ENCODE assay signal across 11 cellular contexts in the genomic region with DNA sequence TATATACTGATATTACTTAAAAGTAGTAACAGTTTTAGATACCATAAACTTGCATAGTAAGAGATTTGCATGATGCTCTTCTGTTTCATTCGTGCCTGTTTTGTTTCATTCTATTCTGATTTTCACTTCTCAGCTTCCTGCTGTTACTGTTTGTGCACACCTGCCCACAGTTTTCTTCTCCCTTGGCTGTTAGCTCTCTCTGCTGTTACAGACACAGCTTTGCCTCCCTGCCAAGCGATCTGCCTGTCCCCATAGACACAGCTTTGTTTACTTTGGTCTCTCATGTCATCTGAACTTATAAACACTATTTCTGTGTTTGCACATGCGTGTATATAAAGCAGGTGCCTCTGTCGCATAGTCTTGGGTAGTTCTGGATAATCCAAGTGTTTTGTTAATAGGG. TPM values are rescaled to one million over a fixed set of nuclear protein-coding genes. Genes with fewer than 3 reads are reported as not detected.
DNase-seq lines count a peak whose midpoint lies in the region; ATAC-seq and TF ChIP-seq lines count a peak whose summit lies in the region.
"Had no signal": no experiment of that assay in that cellular context is flagged by ENCODE, and none has a peak within 500 bp of the region (broad histone marks: within the 10 kb centered on the region; RNA-seq: fewer than 3 reads in every experiment).

No MANE protein-coding gene starts in this region.

- H3K27ac ChIP-seq in psoas muscle, result no peak overlapping the region
- no peak overlapping the region for H3K27ac ChIP-seq in mesenchymal stem cell (ENCODE audit: low read length, poor library complexity, severe bottlenecking)
- H3K27ac ChIP-seq: suprapubic skin had no signal

- H3K36me3 ChIP-seq in psoas muscle (ENCODE audit: insufficient read depth in 1 of 2, low read depth in 1 of 2) (peaks cover 12 to 100% of the 10 kb centered on the region in 2 donors), mesenchymal stem cell (ENCODE audit: control insufficient read depth in 1 of 2, insufficient read depth in 2 of 2, low read depth in 1 of 2, low read length in 2 of 2) (peaks cover 28 to 98% of the 10 kb centered on the region in 2 experiments)

- no peak overlapping the region for H3K4me2 ChIP-seq in mesenchymal stem cell (ENCODE audit: low read length, poor library complexity, severe bottlenecking)

- no peak for DNase-seq in activated CD4-positive, alpha-beta T cell treated with anti-CD3 and anti-CD28 coated beads, Interleukin-2, amount 10 ng/mL, durations not matched to agents 7 days and 5 days
- no peak for DNase-seq in activated CD4-positive, alpha-beta T cell treated with anti-CD3 and anti-CD28 coated beads, Interleukin-2, amount 50 U/mL, for 48 hours
- DNase-seq in NCI-H69 (lab: John Stamatoyannopoulos, UW), result peak; percentile 85
- no peak for DNase-seq in psoas muscle
- no peak for DNase-seq in mesenchymal stem cell
- no peak for DNase-seq in AG08395 (ENCODE audit: low spot score)
- DNase-seq: NCI-H524; stimulated activated CD4-positive, alpha-beta T cell treated with anti-CD3 and anti-CD28 coated beads, Interleukin-15, amount 100 ng/mL, for 24 hours had no signal

- no peak for TF ChIP-seq CTCF in psoas muscle (IDR thresholded peaks at IDR 0.05)

- intact Hi-C loops in psoas muscle (cut with DNase I), result no loop called here

- POLR2A ChIA-PET in activated CD4-positive, alpha-beta T cell treated with anti-CD3 and anti-CD28 coated beads, Interleukin-2, amount 10 ng/mL, durations not matched to agents 7 days and 5 days (lab: Charles Lee), result interaction anchor here (0.9 kb wide), 1 partner anchor 236 kb away, joined by 3 read pairs; no protein-coding TSS in a partner anchor

- no peak overlapping the region for H2BK5ac ChIP-seq in mesenchymal stem cell (ENCODE audit: low read depth, low read length, poor library complexity, severe bottlenecking)

- H3K4ac ChIP-seq in mesenchymal stem cell (ENCODE audit: low read depth in 1 of 2, low read length in 2 of 2), result no peak overlapping the region

- no peak overlapping the region for H3K4me3 Mint-ChIP-seq in activated CD4-positive, alpha-beta T cell treated with anti-CD3 and anti-CD28 coated beads, Interleukin-2, amount 10 ng/mL, durations not matched to agents 7 days and 5 days

- no peak overlapping the region for H3K9ac ChIP-seq in mesenchymal stem cell (ENCODE audit: low read length)

- H3K9me3 Mint-ChIP-seq in activated CD4-positive, alpha-beta T cell treated with anti-CD3 and anti-CD28 coated beads, Interleukin-2, amount 10 ng/mL, durations not matched to agents 7 days and 5 days, result no peaks in the 10 kb centered on the region

- H2AFZ ChIP-seq in mesenchymal stem cell (ENCODE audit: low read depth, low read length), result no peak overlapping the region

- H3K27ac Mint-ChIP-seq in activated CD4-positive, alpha-beta T cell treated with anti-CD3 and anti-CD28 coated beads, Interleukin-2, amount 10 ng/mL, durations not matched to agents 7 days and 5 days, result peak overlapping the region; percentile 57

- H3K23ac ChIP-seq in mesenchymal stem cell (ENCODE audit: low read length in 2 of 2), result no peak overlapping the region

- 39 to 58% (median 46%) methylated on average over 4 of the region's 4 CpGs for WGBS in psoas muscle, 3 donors
- WGBS in mesenchymal stem cell, result 95% methylated on average over 4 of the region's 4 CpGs

- H3K36me3 Mint-ChIP-seq in activated CD4-positive, alpha-beta T cell treated with anti-CD3 and anti-CD28 coated beads, Interleukin-2, amount 10 ng/mL, durations not matched to agents 7 days and 5 days (ENCODE audit: low read depth), result peaks cover 70% of the 10 kb centered on the region

- no peak overlapping the region for H4K8ac ChIP-seq in mesenchymal stem cell (ENCODE audit: low read length)

- no peaks in the 10 kb centered on the region for H3K27me3 Mint-ChIP-seq in activated CD4-positive, alpha-beta T cell treated with anti-CD3 and anti-CD28 coated beads, Interleukin-2, amount 10 ng/mL, durations not matched to agents 7 days and 5 days

- H2AK5ac ChIP-seq in mesenchymal stem cell (ENCODE audit: low read length, severe bottlenecking), result no peak overlapping the region

- H3K4me1 Mint-ChIP-seq in activated CD4-positive, alpha-beta T cell treated with anti-CD3 and anti-CD28 coated beads, Interleukin-2, amount 10 ng/mL, durations not matched to agents 7 days and 5 days, result peaks cover 38% of the 10 kb centered on the region

- no peak overlapping the region for H3K4me3 ChIP-seq in psoas muscle
- no peak overlapping the region for H3K4me3 ChIP-seq in mesenchymal stem cell (ENCODE audit: insufficient read depth in 1 of 2, low read depth in 1 of 2, low read length in 2 of 2)
- H3K4me3 ChIP-seq: suprapubic skin had no signal

- no peak overlapping the region for H2BK15ac ChIP-seq in mesenchymal stem cell (ENCODE audit: low read depth, poor library complexity, severe bottlenecking)

- H3K27me3 ChIP-seq in psoas muscle (ENCODE audit: insufficient read depth in 3 of 3, low read length in 2 of 3) (no peaks in the 10 kb centered on the region), mesenchymal stem cell (ENCODE audit: control insufficient read depth in 1 of 2, insufficient read depth in 1 of 2, low read length in 2 of 2) (no peaks in the 10 kb centered on the region)
- H3K27me3 ChIP-seq: suprapubic skin had no signal

- H2BK120ac ChIP-seq in mesenchymal stem cell (ENCODE audit: low read depth, low read length), result no peak overlapping the region

- H3K79me1 ChIP-seq in mesenchymal stem cell (replicated peaks; ENCODE audit: low read length, poor library complexity, severe bottlenecking), result peaks cover 13% of the 10 kb centered on the region

- CTCF ChIA-PET in activated CD4-positive, alpha-beta T cell treated with anti-CD3 and anti-CD28 coated beads, Interleukin-2, amount 10 ng/mL, durations not matched to agents 7 days and 5 days (lab: Charles Lee), result interaction anchor here (1.1 kb wide), 1 partner anchor 20 kb away, joined by 3 read pairs; no protein-coding TSS in a partner anchor

- H3K18ac ChIP-seq in mesenchymal stem cell (ENCODE audit: low read depth in 1 of 2, low read length in 2 of 2), result no peak overlapping the region

- H3K9me3 ChIP-seq in psoas muscle (no peaks in the 10 kb centered on the region), mesenchymal stem cell (ENCODE audit: control insufficient read depth, low read length) (no peaks in the 10 kb centered on the region)
- H3K9me3 ChIP-seq: suprapubic skin had no signal

- no peak overlapping the region for H2BK12ac ChIP-seq in mesenchymal stem cell (ENCODE audit: low read length in 2 of 2)

- no peak overlapping the region for H4K91ac ChIP-seq in mesenchymal stem cell (ENCODE audit: low read length)

- peak; percentile 65 for ATAC-seq in HG03354 (IDR thresholded peaks at IDR 0.05; ENCODE audit: poor library complexity, severe bottlenecking, unreplicated experiment)
- ATAC-seq in psoas muscle, result peak in 3 of 4 donors; percentile 35 to 68 (median 47)
- ATAC-seq in HG02588 (IDR thresholded peaks at IDR 0.05; ENCODE audit: unreplicated experiment), result no peak

- no peaks in the 10 kb centered on the region for H3K4me1 ChIP-seq in psoas muscle
- H3K4me1 ChIP-seq in mesenchymal stem cell (ENCODE audit: control insufficient read depth, insufficient read depth, low read depth, low read length), result peaks cover 11% of the 10 kb centered on the region
- H3K4me1 ChIP-seq: suprapubic skin had no signal

- H3K14ac ChIP-seq in mesenchymal stem cell (ENCODE audit: low read length in 2 of 2), result no peak overlapping the region

RNA-seq across cellular contexts. Expression of a gene that starts 21.4 kb away (rescaled TPM):
- total RNA-seq in activated CD4-positive, alpha-beta T cell treated with anti-CD3 and anti-CD28 coated beads, Interleukin-2, amount 10 ng/mL, durations not matched to agents 7 days and 5 days, result 10 to 100 TPM; 55.1 to 62.1 TPM
- total RNA-seq in psoas muscle, result 10 to 100 TPM; 15.1 to 20.0 (median 18.0) TPM
- 10 to 100 TPM; 26.1 to 33.6 (median 29.4) TPM for polyA plus RNA-seq in psoas muscle
- 66.0 TPM for polyA plus RNA-seq in mesenchymal stem cell (2013, experiment 1 of 2)
- 65.6 TPM for polyA plus RNA-seq in mesenchymal stem cell (2013, experiment 2 of 2)

RNA-seq across cellular contexts. Expression of a gene that starts 25.3 kb away (rescaled TPM):
- 10 to 100 TPM; 81.6 to 85.4 TPM for total RNA-seq in activated CD4-positive, alpha-beta T cell treated with anti-CD3 and anti-CD28 coated beads, Interleukin-2, amount 10 ng/mL, durations not matched to agents 7 days and 5 days
- 10 to 100 TPM; 29.6 to 42.0 (median 37.6) TPM for total RNA-seq in psoas muscle
- polyA plus RNA-seq in psoas muscle, result 10 to 100 TPM; 41.5 to 59.6 (median 51.8) TPM
- polyA plus RNA-seq in mesenchymal stem cell (2013, experiment 1 of 2), result 67.7 TPM
- 67.0 TPM for polyA plus RNA-seq in mesenchymal stem cell (2013, experiment 2 of 2)

RNA-seq across cellular contexts. Expression of a gene that starts 54.3 kb away (rescaled TPM):
- 10 to 100 TPM; 31.9 to 34.8 TPM for total RNA-seq in activated CD4-positive, alpha-beta T cell treated with anti-CD3 and anti-CD28 coated beads, Interleukin-2, amount 10 ng/mL, durations not matched to agents 7 days and 5 days
- total RNA-seq in psoas muscle, result 10 to 100 TPM; 11.6 to 14.8 (median 13.0) TPM
- polyA plus RNA-seq in psoas muscle, result 10 to 100 TPM in 1 of 3 donors, 1 to 10 TPM in 2; 4.7 to 11.7 (median 9.6) TPM
- 26.3 TPM for polyA plus RNA-seq in mesenchymal stem cell (2013, experiment 1 of 2)
- polyA plus RNA-seq in mesenchymal stem cell (2013, experiment 2 of 2), result 26.1 TPM
